Comparison of ENCODE assay signal across 9 cellular contexts in the genomic region with DNA sequence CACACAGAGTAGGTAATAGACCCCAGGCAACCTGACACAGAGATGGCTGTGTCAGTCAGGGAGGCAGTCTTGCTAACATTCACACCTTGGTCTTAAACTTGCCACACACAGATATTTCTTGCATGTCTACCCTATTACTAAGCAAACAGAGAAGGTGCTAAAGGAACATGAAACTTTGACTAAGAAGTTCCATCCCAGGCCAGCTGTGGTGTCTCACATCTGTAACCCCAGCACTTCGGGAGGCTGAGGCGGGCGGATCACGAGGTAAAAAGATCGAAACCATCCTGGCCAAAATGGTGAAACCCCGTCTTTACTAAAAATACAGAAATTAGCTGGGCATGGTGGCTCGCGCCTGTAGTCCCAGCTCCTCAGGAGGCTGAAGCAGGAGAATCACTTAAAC.
A peak's percentile ranks its signal among the peaks of the same experiment; 100 is the strongest.
DNase-seq lines count a peak whose midpoint lies in the region; ATAC-seq and TF ChIP-seq lines count a peak whose summit lies in the region.
"Had no signal": no experiment of that assay in that cellular context is flagged by ENCODE, and none has a peak within 500 bp of the region (broad histone marks: within the 10 kb centered on the region; RNA-seq: fewer than 3 reads in every experiment).

No MANE protein-coding gene starts in this region.

- TF ChIP-seq EP300 in stomach (IDR thresholded peaks at IDR 0.05): no peak

- peak; percentile 95 for ATAC-seq in GM21619 (IDR thresholded peaks at IDR 0.05; ENCODE audit: unreplicated experiment)

- H3K4me1 ChIP-seq in MM.1S (ENCODE audit: low read length) (peaks cover 3% of the 10 kb centered on the region; the same call in 1 of the 2 replicates), stomach (peaks cover 0 to 11% (median 0%) of the 10 kb centered on the region in 4 donors)
- H3K4me1 ChIP-seq: SJSA1 had no signal

- no peaks in the 10 kb centered on the region for H3K9me2 ChIP-seq in MM.1S (replicated peaks; ENCODE audit: insufficient read depth, low read length)

- H3K4me2 ChIP-seq in MM.1S (ENCODE audit: low read depth, low read length): peak overlapping the region; percentile 49; the same call in 1 of the 2 replicates

- 83 to 93% (median 87%) methylated on average over 8 of the region's 8 CpGs for WGBS in stomach, 5 donors

- peak overlapping the region; percentile 91 for H2AFZ ChIP-seq in MM.1S (ENCODE audit: low read length)

- H3K4me3 ChIP-seq in GM12865 (ENCODE audit: low read depth, low read length) (peak overlapping the region; percentile 19), MM.1S (ENCODE audit: low read length) (peak overlapping the region; percentile 34), epithelial cell of esophagus (ENCODE audit: low read length) (no peak overlapping the region), stomach (no peak overlapping the region)
- H3K4me3 ChIP-seq: SJSA1 had no signal

- peak overlapping the region; percentile 48 for H3K9ac ChIP-seq in MM.1S (ENCODE audit: low read length)

- TF ChIP-seq POLR2A in stomach (IDR thresholded peaks at IDR 0.05): no peak

- DNase-seq in GM12865 (ENCODE audit: low read depth): peak; percentile 94
- peak; percentile 84 for DNase-seq in MM.1S
- DNase-seq in epithelial cell of esophagus (ENCODE audit: low read depth): peak; percentile 53
- no peak for DNase-seq in NCI-H748 (lab: John Stamatoyannopoulos, UW; ENCODE audit: unreplicated experiment)
- no peak for DNase-seq in NCI-H748 treated with DMSO at 0.1 percent for 48 hours (lab: John Stamatoyannopoulos, UW)
- DNase-seq in H4 (ENCODE audit: low spot score): no peak
- DNase-seq in stomach: no peak

- no peaks in the 10 kb centered on the region for H3K36me3 ChIP-seq in MM.1S (replicated peaks; ENCODE audit: insufficient read depth, low read length)
- no peaks in the 10 kb centered on the region for H3K36me3 ChIP-seq in stomach
- H3K36me3 ChIP-seq: SJSA1 had no signal

- no peaks in the 10 kb centered on the region for H3K9me3 ChIP-seq in MM.1S (replicated peaks; ENCODE audit: insufficient read depth, low read length)
- H3K9me3 ChIP-seq in stomach: no peaks in the 10 kb centered on the region

- H3K27ac ChIP-seq in MM.1S (ENCODE audit: low read length): peak overlapping the region; percentile 89
- no peak overlapping the region for H3K27ac ChIP-seq in stomach
- H3K27ac ChIP-seq: SJSA1 had no signal

- H3F3A ChIP-seq in MM.1S (ENCODE audit: insufficient read depth, low read length): peaks cover 7% of the 10 kb centered on the region

- H3K27me3 ChIP-seq in MM.1S (replicated peaks; ENCODE audit: insufficient read depth, low read length) (no peaks in the 10 kb centered on the region), stomach (no peaks in the 10 kb centered on the region)
- H3K27me3 ChIP-seq: SJSA1 had no signal

- H4K20me1 ChIP-seq in MM.1S (ENCODE audit: insufficient read depth, low read length): no peaks in the 10 kb centered on the region

- no peak for TF ChIP-seq CTCF in GM12865 (IDR thresholded peaks at IDR 0.05; ENCODE audit: insufficient read depth, low read depth, low read length, missing control alignments)
- TF ChIP-seq CTCF in MM.1S (IDR thresholded peaks at IDR 0.05; ENCODE audit: low read length): no peak; the same call in 1 of the 2 replicates
- no peak for TF ChIP-seq CTCF in epithelial cell of esophagus (IDR thresholded peaks at IDR 0.05; ENCODE audit: insufficient read depth, low read depth, low read length, missing control alignments)
- TF ChIP-seq CTCF in stomach (IDR thresholded peaks at IDR 0.05): no peak

- no peaks in the 10 kb centered on the region for H3K79me2 ChIP-seq in MM.1S (ENCODE audit: low read length)

- intact Hi-C loops in stomach (cut with DNase I; ENCODE audit: low total_unique reads): no loop called here

Comparison
In these comparisons a context has a peak if more than half of its experiments do, and no peak if none do; other contexts are left out.
1. DNase-seq: peak in GM12865 (single experiment), MM.1S (single experiment) and epithelial cell of esophagus (single experiment); none in NCI-H748 (single experiment), NCI-H748 treated with DMSO at 0.1 percent for 48 hours (single experiment), H4 (single experiment) and stomach (single experiment).
2. H3K4me3 ChIP-seq: peak in GM12865 (single experiment) and MM.1S (single experiment); none in epithelial cell of esophagus (single experiment) and stomach (0 of 4).